Comparison of ENCODE assay signal across 20 cellular contexts in genomic region chr11:19789245-19789644, GRCh38.
"Had no signal": no experiment of that assay in that cellular context is flagged by ENCODE, and none has a peak within 500 bp of the region (broad histone marks: within the 10 kb centered on the region; RNA-seq: fewer than 3 reads in every experiment).

No MANE protein-coding gene starts in this region.

- H3K27ac ChIP-seq: epithelial cell of prostate, foreskin keratinocyte, heart left ventricle, neural progenitor cell, prostate gland, upper lobe of left lung had no signal

- H3K9me3 ChIP-seq: gastroesophageal sphincter, heart left ventricle, left lung, mucosa of descending colon, prostate gland, tibial artery, upper lobe of left lung had no signal

- H3K36me3 ChIP-seq: heart left ventricle, left lung, neural progenitor cell, prostate gland, upper lobe of left lung had no signal

- H3K4me1 ChIP-seq: foreskin keratinocyte, prostate gland had no signal

- H3K4me3 ChIP-seq: gastroesophageal sphincter, heart left ventricle, left lung, mucosa of descending colon, neural progenitor cell, prostate gland, tibial artery, upper lobe of left lung had no signal

- H3K9ac ChIP-seq: neural progenitor cell had no signal

- H3K27me3 ChIP-seq: gastroesophageal sphincter, heart left ventricle, left lung, neural progenitor cell, tibial artery, upper lobe of left lung had no signal

- DNase-seq: effector CD8-positive, alpha-beta T cell; foreskin keratinocyte; heart left ventricle; hippocampal formation; left cardiac atrium; left lung; naive thymus-derived CD4-positive, alpha-beta T cell; stimulated activated CD4-positive, alpha-beta T cell treated with anti-CD3 and anti-CD28 coated beads, Interleukin-12 subunit alpha, Interleukin-12 subunit beta, amount 100 ng/mL, for 4 hours; stimulated activated CD4-positive, alpha-beta T cell treated with anti-CD3 and anti-CD28 coated beads, Interleukin-1b, Interleukin-23, amount 100 ng/mL, for 48 hours; stimulated activated CD4-positive, alpha-beta T cell treated with anti-CD3 and anti-CD28 coated beads, Interleukin-4, amount 100 ng/mL, for 1 hour; stimulated activated CD8-positive, alpha-beta memory T cell treated with anti-CD3 and anti-CD28 coated beads, Interleukin-4, amount 100 ng/mL, for 48 hours; stimulated activated naive CD4-positive, alpha-beta T cell; stimulated activated naive CD8-positive, alpha-beta T cell treated with anti-CD3 and anti-CD28 coated beads, Interleukin-15, amount 100 ng/mL, for 72 hours; tibial artery; upper lobe of left lung had no signal
